In genomic region chr7:120857558-120858298, GRCh38 we compare ENCODE assay signal across 1 cellular context.
TF ChIP-seq lines count a peak whose summit lies in the region.

Gene TSPAN12 (minus strand): TSS chr7:120858144. CDS start chr7:120856763, 1,381 bp downstream.

TF ChIP-seq in HEK293, 187 proteins besides CTCF, POLR2A, EP300 and RAD21 (continued from another document and continues in another):
- TF ChIP-seq ZNF23 (tag by site-specific recombination; IDR thresholded peaks at IDR 0.05; ENCODE audit: borderline replicate concordance) (no peak), KLF7 (tag by site-specific recombination; IDR thresholded peaks at IDR 0.05; ENCODE audit: borderline replicate concordance) (no peak), ZSCAN30 (tag by site-specific recombination; IDR thresholded peaks at IDR 0.05) (peak; percentile 89), ZNF169 (tag by site-specific recombination; IDR thresholded peaks at IDR 0.05) (no peak), ZNF292 (tag by site-specific recombination; IDR thresholded peaks at IDR 0.05; ENCODE audit: borderline replicate concordance, low read depth) (no peak), BCL11B (tag by site-specific recombination; IDR thresholded peaks at IDR 0.05; ENCODE audit: low read depth) (no peak), ZNF785 (tag by site-specific recombination; IDR thresholded peaks at IDR 0.05) (no peak), ZSCAN18 (tag by site-specific recombination; IDR thresholded peaks at IDR 0.05) (no peak), SCRT2 (tag by site-specific recombination; IDR thresholded peaks at IDR 0.05) (no peak), ZNF837 (tag by site-specific recombination; IDR thresholded peaks at IDR 0.05) (no peak), ZNF423 (tag by site-specific recombination; IDR thresholded peaks at IDR 0.05) (peak; percentile 97), ZNF792 (tag by site-specific recombination; IDR thresholded peaks at IDR 0.05) (no peak), ZNF302 (tag by site-specific recombination; IDR thresholded peaks at IDR 0.05; ENCODE audit: low read depth) (no peak), ZNF596 (tag by site-specific recombination; IDR thresholded peaks at IDR 0.05) (no peak), ZNF26 (tag by site-specific recombination; IDR thresholded peaks at IDR 0.05) (no peak), BCL11A (tag by site-specific recombination; IDR thresholded peaks at IDR 0.05; ENCODE audit: low read depth) (no peak), ZNF670 (tag by site-specific recombination; IDR thresholded peaks at IDR 0.05; ENCODE audit: low read depth) (no peak), ZSCAN23 (tag by site-specific recombination; IDR thresholded peaks at IDR 0.05) (no peak), OSR2 (tag by site-specific recombination; IDR thresholded peaks at IDR 0.05) (no peak), ZBTB6 (tag by site-specific recombination; IDR thresholded peaks at IDR 0.05) (0 out of 2 replicates have a peak, but pooled peaks have one; percentile 18), ZNF48 (tag by site-specific recombination; IDR thresholded peaks at IDR 0.05) (no peak), ZBTB8A (tag by site-specific recombination; IDR thresholded peaks at IDR 0.05) (peak; percentile 93), ZNF677 (tag by site-specific recombination; IDR thresholded peaks at IDR 0.05) (no peak), ZNF394 (tag by site-specific recombination; IDR thresholded peaks at IDR 0.05; ENCODE audit: borderline replicate concordance) (peak; percentile 25; the same call in 1 of the 2 replicates), ZFP3 (tag by site-specific recombination; IDR thresholded peaks at IDR 0.05; ENCODE audit: low read depth) (no peak), ZNF426 (tag by site-specific recombination; IDR thresholded peaks at IDR 0.05) (no peak), ZNF211 (tag by site-specific recombination; IDR thresholded peaks at IDR 0.05; ENCODE audit: low read depth) (no peak), ZSCAN16 (tag by site-specific recombination; IDR thresholded peaks at IDR 0.05) (no peak), ZNF76 (tag by site-specific recombination; IDR thresholded peaks at IDR 0.05; ENCODE audit: borderline replicate concordance, low read depth) (0 out of 2 replicates have a peak, but pooled peaks have one; percentile 27), ZNF146 (tag by site-specific recombination; IDR thresholded peaks at IDR 0.05) (no peak), ZNF404 (tag by site-specific recombination; IDR thresholded peaks at IDR 0.05) (no peak), ZNF629 (tag by site-specific recombination; IDR thresholded peaks at IDR 0.05) (peak; percentile 39; the same call in 1 of the 2 replicates), ZNF16 (tag by site-specific recombination; IDR thresholded peaks at IDR 0.05; ENCODE audit: low read depth) (no peak), ZNF391 (tag by site-specific recombination; IDR thresholded peaks at IDR 0.05; ENCODE audit: borderline replicate concordance, low read depth) (no peak), ZNF585B (tag by site-specific recombination; IDR thresholded peaks at IDR 0.05) (no peak), KLF8 (tag by site-specific recombination; IDR thresholded peaks at IDR 0.05) (no peak), ZBTB20 (tag by site-specific recombination; IDR thresholded peaks at IDR 0.05) (peak; percentile 68), SALL2 (tag by site-specific recombination; IDR thresholded peaks at IDR 0.05; ENCODE audit: borderline replicate concordance) (no peak), ZNF560 (tag by site-specific recombination; IDR thresholded peaks at IDR 0.05; ENCODE audit: borderline replicate concordance) (no peak), MEIS1 (CRISPR knock-in tag; IDR thresholded peaks at IDR 0.05; ENCODE audit: borderline replicate concordance) (no peak), TSHZ1 (tag by site-specific recombination; IDR thresholded peaks at IDR 0.05; ENCODE audit: borderline replicate concordance) (no peak), ZFP37 (tag by site-specific recombination; IDR thresholded peaks at IDR 0.05) (0 out of 2 replicates have a peak, but pooled peaks have one; percentile 64), ZNF174 (tag by site-specific recombination; IDR thresholded peaks at IDR 0.05) (no peak), ZBTB17 (tag by site-specific recombination; IDR thresholded peaks at IDR 0.05) (peak; percentile 65), ZNF274 (IDR thresholded peaks at IDR 0.05; ENCODE audit: low read length) (no peak), ZNF274 (tag by site-specific recombination; IDR thresholded peaks at IDR 0.05; ENCODE audit: borderline replicate concordance) (no peak), GLI2 (tag by site-specific recombination; IDR thresholded peaks at IDR 0.05; ENCODE audit: borderline replicate concordance, low read depth) (no peak), KLF9 (tag by site-specific recombination; IDR thresholded peaks at IDR 0.05; ENCODE audit: low read depth) (0 out of 2 replicates have a peak, but pooled peaks have one; percentile 29), SP7 (tag by site-specific recombination; IDR thresholded peaks at IDR 0.05) (peak; percentile 46; the same call in 1 of the 2 replicates)
- TF ChIP-seq, protein P1, sequence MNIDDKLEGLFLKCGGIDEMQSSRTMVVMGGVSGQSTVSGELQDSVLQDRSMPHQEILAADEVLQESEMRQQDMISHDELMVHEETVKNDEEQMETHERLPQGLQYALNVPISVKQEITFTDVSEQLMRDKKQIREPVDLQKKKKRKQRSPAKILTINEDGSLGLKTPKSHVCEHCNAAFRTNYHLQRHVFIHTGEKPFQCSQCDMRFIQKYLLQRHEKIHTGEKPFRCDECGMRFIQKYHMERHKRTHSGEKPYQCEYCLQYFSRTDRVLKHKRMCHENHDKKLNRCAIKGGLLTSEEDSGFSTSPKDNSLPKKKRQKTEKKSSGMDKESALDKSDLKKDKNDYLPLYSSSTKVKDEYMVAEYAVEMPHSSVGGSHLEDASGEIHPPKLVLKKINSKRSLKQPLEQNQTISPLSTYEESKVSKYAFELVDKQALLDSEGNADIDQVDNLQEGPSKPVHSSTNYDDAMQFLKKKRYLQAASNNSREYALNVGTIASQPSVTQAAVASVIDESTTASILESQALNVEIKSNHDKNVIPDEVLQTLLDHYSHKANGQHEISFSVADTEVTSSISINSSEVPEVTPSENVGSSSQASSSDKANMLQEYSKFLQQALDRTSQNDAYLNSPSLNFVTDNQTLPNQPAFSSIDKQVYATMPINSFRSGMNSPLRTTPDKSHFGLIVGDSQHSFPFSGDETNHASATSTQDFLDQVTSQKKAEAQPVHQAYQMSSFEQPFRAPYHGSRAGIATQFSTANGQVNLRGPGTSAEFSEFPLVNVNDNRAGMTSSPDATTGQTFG (tag by site-specific recombination; IDR thresholded peaks at IDR 0.05; ENCODE audit: borderline replicate concordance), result no peak
- TF ChIP-seq, protein P2, sequence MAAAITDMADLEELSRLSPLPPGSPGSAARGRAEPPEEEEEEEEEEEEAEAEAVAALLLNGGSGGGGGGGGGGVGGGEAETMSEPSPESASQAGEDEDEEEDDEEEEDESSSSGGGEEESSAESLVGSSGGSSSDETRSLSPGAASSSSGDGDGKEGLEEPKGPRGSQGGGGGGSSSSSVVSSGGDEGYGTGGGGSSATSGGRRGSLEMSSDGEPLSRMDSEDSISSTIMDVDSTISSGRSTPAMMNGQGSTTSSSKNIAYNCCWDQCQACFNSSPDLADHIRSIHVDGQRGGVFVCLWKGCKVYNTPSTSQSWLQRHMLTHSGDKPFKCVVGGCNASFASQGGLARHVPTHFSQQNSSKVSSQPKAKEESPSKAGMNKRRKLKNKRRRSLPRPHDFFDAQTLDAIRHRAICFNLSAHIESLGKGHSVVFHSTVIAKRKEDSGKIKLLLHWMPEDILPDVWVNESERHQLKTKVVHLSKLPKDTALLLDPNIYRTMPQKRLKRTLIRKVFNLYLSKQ (tag by site-specific recombination; IDR thresholded peaks at IDR 0.05; ENCODE audit: borderline replicate concordance), result no peak
- TF ChIP-seq, protein P3, sequence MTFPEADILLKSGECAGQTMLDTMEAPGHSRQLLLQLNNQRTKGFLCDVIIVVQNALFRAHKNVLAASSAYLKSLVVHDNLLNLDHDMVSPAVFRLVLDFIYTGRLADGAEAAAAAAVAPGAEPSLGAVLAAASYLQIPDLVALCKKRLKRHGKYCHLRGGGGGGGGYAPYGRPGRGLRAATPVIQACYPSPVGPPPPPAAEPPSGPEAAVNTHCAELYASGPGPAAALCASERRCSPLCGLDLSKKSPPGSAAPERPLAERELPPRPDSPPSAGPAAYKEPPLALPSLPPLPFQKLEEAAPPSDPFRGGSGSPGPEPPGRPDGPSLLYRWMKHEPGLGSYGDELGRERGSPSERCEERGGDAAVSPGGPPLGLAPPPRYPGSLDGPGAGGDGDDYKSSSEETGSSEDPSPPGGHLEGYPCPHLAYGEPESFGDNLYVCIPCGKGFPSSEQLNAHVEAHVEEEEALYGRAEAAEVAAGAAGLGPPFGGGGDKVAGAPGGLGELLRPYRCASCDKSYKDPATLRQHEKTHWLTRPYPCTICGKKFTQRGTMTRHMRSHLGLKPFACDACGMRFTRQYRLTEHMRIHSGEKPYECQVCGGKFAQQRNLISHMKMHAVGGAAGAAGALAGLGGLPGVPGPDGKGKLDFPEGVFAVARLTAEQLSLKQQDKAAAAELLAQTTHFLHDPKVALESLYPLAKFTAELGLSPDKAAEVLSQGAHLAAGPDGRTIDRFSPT (tag by site-specific recombination; IDR thresholded peaks at IDR 0.05), result peak; percentile 77
- TF ChIP-seq, protein P4, sequence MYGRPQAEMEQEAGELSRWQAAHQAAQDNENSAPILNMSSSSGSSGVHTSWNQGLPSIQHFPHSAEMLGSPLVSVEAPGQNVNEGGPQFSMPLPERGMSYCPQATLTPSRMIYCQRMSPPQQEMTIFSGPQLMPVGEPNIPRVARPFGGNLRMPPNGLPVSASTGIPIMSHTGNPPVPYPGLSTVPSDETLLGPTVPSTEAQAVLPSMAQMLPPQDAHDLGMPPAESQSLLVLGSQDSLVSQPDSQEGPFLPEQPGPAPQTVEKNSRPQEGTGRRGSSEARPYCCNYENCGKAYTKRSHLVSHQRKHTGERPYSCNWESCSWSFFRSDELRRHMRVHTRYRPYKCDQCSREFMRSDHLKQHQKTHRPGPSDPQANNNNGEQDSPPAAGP (tag by site-specific recombination; IDR thresholded peaks at IDR 0.05), result peak; percentile 63
- TF ChIP-seq, protein P5, sequence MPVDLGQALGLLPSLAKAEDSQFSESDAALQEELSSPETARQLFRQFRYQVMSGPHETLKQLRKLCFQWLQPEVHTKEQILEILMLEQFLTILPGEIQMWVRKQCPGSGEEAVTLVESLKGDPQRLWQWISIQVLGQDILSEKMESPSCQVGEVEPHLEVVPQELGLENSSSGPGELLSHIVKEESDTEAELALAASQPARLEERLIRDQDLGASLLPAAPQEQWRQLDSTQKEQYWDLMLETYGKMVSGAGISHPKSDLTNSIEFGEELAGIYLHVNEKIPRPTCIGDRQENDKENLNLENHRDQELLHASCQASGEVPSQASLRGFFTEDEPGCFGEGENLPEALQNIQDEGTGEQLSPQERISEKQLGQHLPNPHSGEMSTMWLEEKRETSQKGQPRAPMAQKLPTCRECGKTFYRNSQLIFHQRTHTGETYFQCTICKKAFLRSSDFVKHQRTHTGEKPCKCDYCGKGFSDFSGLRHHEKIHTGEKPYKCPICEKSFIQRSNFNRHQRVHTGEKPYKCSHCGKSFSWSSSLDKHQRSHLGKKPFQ (tag by site-specific recombination; IDR thresholded peaks at IDR 0.05), result no peak
